1 cellular context compared by ENCODE assay signal in the genomic region with DNA sequence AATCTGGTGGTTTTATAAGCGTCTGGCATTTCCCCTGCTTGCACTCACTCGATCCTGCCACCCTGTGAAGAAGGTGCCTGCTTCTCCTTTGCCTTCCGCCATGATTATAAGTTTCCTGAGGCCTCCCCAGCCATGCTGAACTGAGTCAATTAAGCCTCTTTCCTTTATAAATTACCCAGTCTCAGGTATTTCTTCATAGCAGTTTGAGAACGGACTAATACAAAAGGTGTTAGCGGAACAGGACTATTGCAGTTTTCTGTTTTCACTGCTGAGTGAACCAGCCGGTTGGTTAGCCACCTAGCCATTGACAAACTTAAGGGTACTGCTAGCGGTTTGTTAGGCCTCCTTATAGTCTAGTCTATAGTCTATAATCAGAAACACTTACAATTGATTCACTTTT.
A peak's percentile ranks its signal among the peaks of the same experiment; 100 is the strongest.
TF ChIP-seq lines count a peak whose summit lies in the region.

No MANE protein-coding gene starts in this region.

TF ChIP-seq in HepG2, 621 proteins besides CTCF, POLR2A, EP300 and RAD21:
- TF ChIP-seq ZNF7 (CRISPR knock-in tag; IDR thresholded peaks at IDR 0.05): peak; percentile 57; the same call in 1 of the 2 replicates
